In genomic region chr10:17232276-17232987, GRCh38 we compare ENCODE assay signal across 8 cellular contexts. TPM values are rescaled to one million over a fixed set of nuclear protein-coding genes. Genes with fewer than 3 reads are reported as not detected.
DNase-seq lines count a peak whose midpoint lies in the region; ATAC-seq and TF ChIP-seq lines count a peak whose summit lies in the region.

No MANE protein-coding gene starts in this region.

- H3K4me1 ChIP-seq in osteoblast (ENCODE audit: insufficient read depth, low read length): peaks cover 57% of the 10 kb centered on the region

- H3K4me3 ChIP-seq in cardiac fibroblast (replicated peaks in 1 of 2; ENCODE audit: low read depth in 2 of 2, low read length in 2 of 2): peak overlapping the region; percentile 96 to 97
- peak overlapping the region; percentile 95 for H3K4me3 ChIP-seq in osteoblast (ENCODE audit: insufficient read depth, low read length)

- H3K27ac ChIP-seq in osteoblast (ENCODE audit: low read depth, low read length): peak overlapping the region; percentile 94

- peaks cover 74% of the 10 kb centered on the region for H3K36me3 ChIP-seq in osteoblast (ENCODE audit: insufficient read depth, low read length)

- no peaks in the 10 kb centered on the region for H3K9me3 ChIP-seq in osteoblast (ENCODE audit: low read depth, low read length)

- no peak overlapping the region for H2AFZ ChIP-seq in osteoblast (ENCODE audit: low read length)

- DNase-seq in ELR (ENCODE audit: low read depth) (peak; percentile 67), cardiac fibroblast (ENCODE audit: low read depth in 2 of 2) (peak in 1 of 2 donors; percentile 58), osteoblast (ENCODE audit: insufficient read length, low spot score, missing footprints) (no peak), HPDE6-E6E7 (ENCODE audit: extremely low spot score) (no peak), NCI-H128 (lab: John Stamatoyannopoulos, UW; ENCODE audit: unreplicated experiment) (no peak), NCI-H510A (lab: John Stamatoyannopoulos, UW) (no peak), SKM-1 (lab: John Stamatoyannopoulos, UW; ENCODE audit: unreplicated experiment) (no peak)

- H3K4me2 ChIP-seq in osteoblast (ENCODE audit: insufficient read depth, low read length): peak overlapping the region; percentile 93

- TF ChIP-seq CTCF in cardiac fibroblast (IDR thresholded peaks at IDR 0.05; ENCODE audit: low read depth, low read length) (no peak), osteoblast (IDR thresholded peaks at IDR 0.05; ENCODE audit: extremely low read depth, low read depth, low read length) (no peak)

- H3K27me3 ChIP-seq in osteoblast (ENCODE audit: insufficient read depth, low read length): no peaks in the 10 kb centered on the region

- ATAC-seq in HG03565 (IDR thresholded peaks at IDR 0.05; ENCODE audit: unreplicated experiment): peak; percentile 24

- H3K79me2 ChIP-seq in osteoblast (ENCODE audit: insufficient read depth, low read length): peaks cover 57% of the 10 kb centered on the region

- peaks cover 76% of the 10 kb centered on the region for H4K20me1 ChIP-seq in osteoblast (ENCODE audit: insufficient read depth, low read length)

RNA-seq across cellular contexts. Expression of gene VIM, which starts 4.4 kb away (rescaled TPM):
- total RNA-seq in osteoblast: 10,072 and 10,643 TPM in 2 replicates

RNA-seq across cellular contexts. Expression of gene TRDMT1, which starts 31.0 kb away (rescaled TPM):
- total RNA-seq in osteoblast: 7.1 and 7.6 TPM in 2 replicates
